27 cellular contexts compared by ENCODE assay signal in the genomic region with DNA sequence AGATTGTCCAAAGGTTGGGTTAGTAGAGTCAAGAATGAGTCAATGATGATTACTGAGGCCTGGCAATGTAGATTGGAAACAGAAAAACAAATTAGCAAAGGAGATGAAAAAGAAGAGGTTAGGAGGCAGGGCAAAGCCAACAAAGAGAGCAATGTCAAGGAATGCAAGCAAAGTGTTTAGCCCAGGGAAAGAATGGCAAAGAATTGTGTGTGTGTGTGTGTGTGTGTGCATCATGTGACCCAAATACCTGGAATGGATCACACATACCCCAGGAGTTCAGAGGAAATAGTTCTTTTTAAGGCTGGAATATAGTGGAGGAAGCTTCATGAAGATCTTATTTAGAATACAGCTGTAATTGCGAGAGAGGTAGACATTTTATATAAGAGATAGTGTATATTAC.
DNase-seq lines count a peak whose midpoint lies in the region; ATAC-seq, FAIRE-seq and TF ChIP-seq lines count a peak whose summit lies in the region.
"Had no signal": no experiment of that assay in that cellular context is flagged by ENCODE, and none has a peak within 500 bp of the region (broad histone marks: within the 10 kb centered on the region; RNA-seq: fewer than 3 reads in every experiment).

No MANE protein-coding gene starts in this region.

- no peaks in the 10 kb centered on the region for H3K23me2 ChIP-seq in H9 (ENCODE audit: insufficient read length, low read depth, low read length, poor library complexity, severe bottlenecking)

- no peaks in the 10 kb centered on the region for H3K79me1 ChIP-seq in H9 (ENCODE audit: insufficient read depth, low read depth, low read length, poor library complexity, severe bottlenecking)

- H3K27ac ChIP-seq in H9 (ENCODE audit: insufficient read length, low read depth, low read length) (no peak overlapping the region), K562 (ENCODE audit: extremely low read depth, low read depth, low read length) (no peak overlapping the region), esophagus muscularis mucosa (replicated peaks in 1 of 4) (no peak overlapping the region)
- H3K27ac ChIP-seq: BLaER1 treated with 17β-estradiol and CSF1 and Interleukin-3, amounts not matched to agents 10 nM and 100 nM; HL-60; PC-9; SJSA1 had no signal

- H3K4me2 ChIP-seq in H9 (ENCODE audit: insufficient read depth, insufficient read length, low read length) (no peak overlapping the region), K562 (ENCODE audit: insufficient read depth, low read length) (no peak overlapping the region)
- H3K4me2 ChIP-seq: BLaER1 treated with 17β-estradiol and CSF1 and Interleukin-3, amounts not matched to agents 10 nM and 100 nM; PC-9 had no signal

- H3K4me3 ChIP-seq in K562 (no peak overlapping the region), esophagus muscularis mucosa (no peak overlapping the region)
- H3K4me3 ChIP-seq: BLaER1 treated with 17β-estradiol and CSF1 and Interleukin-3, amounts not matched to agents 10 nM and 100 nM; PC-9; SJSA1 had no signal

- peaks cover 18 to 22% of the 10 kb centered on the region in 2 experiments for H3K4me1 Mint-ChIP-seq in H9
- no peaks in the 10 kb centered on the region for H3K4me1 Mint-ChIP-seq in activated T-helper 1 cell treated with anti-CD3 and anti-CD28 coated beads, Interleukin-12 subunit alpha, Interleukin-12 subunit beta, Interleukin-2, Interleukin-4 antibody, amounts not matched to agents 30 ng/mL and 10 ng/mL and 1 ng/mL, durations not matched to agents 14 hours and 24 hours and 36 hours (ENCODE audit: low read depth)

- no peak overlapping the region for H3T11ph ChIP-seq in H9 (ENCODE audit: low read length)

- H2BK15ac ChIP-seq in H9 (ENCODE audit: low read depth, low read length) = no peak overlapping the region

- no peak overlapping the region for H2AK5ac ChIP-seq in H9 (ENCODE audit: insufficient read length, low read length)

- H3K9me3 Mint-ChIP-seq in H9 = no peaks in the 10 kb centered on the region; a peak in 1 of 5 replicates
- peaks cover 4% of the 10 kb centered on the region for H3K9me3 Mint-ChIP-seq in activated T-helper 1 cell treated with anti-CD3 and anti-CD28 coated beads, Interleukin-12 subunit alpha, Interleukin-12 subunit beta, Interleukin-2, Interleukin-4 antibody, amounts not matched to agents 30 ng/mL and 10 ng/mL and 1 ng/mL, durations not matched to agents 14 hours and 24 hours and 36 hours
- H3K9me3 Mint-ChIP-seq: CD4-positive, alpha-beta T cell had no signal

- intact Hi-C loops in K562 (cut with micrococcal nuclease) = no loop called here
- intact Hi-C loops in esophagus muscularis mucosa (cut with DNase I) = no loop called here
- intact Hi-C loops in activated T-helper 1 cell treated with anti-CD3 and anti-CD28 coated beads, Interleukin-12 subunit alpha, Interleukin-12 subunit beta, Interleukin-2, Interleukin-4 antibody, amounts not matched to agents 30 ng/mL and 10 ng/mL and 1 ng/mL, durations not matched to agents 14 hours and 24 hours and 36 hours (cut with micrococcal nuclease) = no loop called here

- H3K4ac ChIP-seq in H9 (ENCODE audit: low read depth, low read length) = no peak overlapping the region

- no peak for FAIRE-seq in K562 (lab: Jason Lieb, UNC)
- FAIRE-seq: A204.1, GM12891, HepG2 had no signal

- no peaks in the 10 kb centered on the region for H3K9me3 ChIP-seq in H9 (ENCODE audit: control insufficient read depth, low read depth, low read length)
- no peaks in the 10 kb centered on the region; the same call in 1 of the 2 replicates for H3K9me3 ChIP-seq in K562 (replicated peaks; ENCODE audit: control insufficient read depth, insufficient read depth, low read depth, low read length)
- H3K9me3 ChIP-seq in esophagus muscularis mucosa = no peaks in the 10 kb centered on the region
- H3K9me3 ChIP-seq: BLaER1 treated with 17β-estradiol and CSF1 and Interleukin-3, amounts not matched to agents 10 nM and 100 nM; SJSA1 had no signal

- no CpG with 5 or more reads among the region's 1 CpG for WGBS in H9 (ENCODE audit: extremely low coverage, insufficient read length, low lambda C conversion rate)
- 13% methylated on average over 1 of the region's 1 CpG for WGBS in K562 (ENCODE audit: insufficient coverage, low coverage, missing lambda C conversion rate)
- 87% methylated on average over 1 of the region's 1 CpG for WGBS in esophagus muscularis mucosa

- no peak overlapping the region for H2BK5ac ChIP-seq in H9 (ENCODE audit: insufficient read length, low read length)

- H3K79me2 ChIP-seq in H9 (ENCODE audit: insufficient read depth, low read length) (no peaks in the 10 kb centered on the region), K562 (ENCODE audit: control insufficient read depth, insufficient read depth, low read length) (no peaks in the 10 kb centered on the region)

- no peak overlapping the region for H3K9ac ChIP-seq in H9 (ENCODE audit: extremely low read depth, insufficient read length, low read length)
- no peak overlapping the region for H3K9ac ChIP-seq in K562 (ENCODE audit: insufficient read depth in 1 of 2, low read depth in 2 of 2, low read length in 2 of 2)
- H3K9ac ChIP-seq: BLaER1 treated with 17β-estradiol and CSF1 and Interleukin-3, amounts not matched to agents 10 nM and 100 nM had no signal

- TF ChIP-seq POLR2A in K562 (conservative IDR thresholded peaks at IDR 0.05) = no peak
- TF ChIP-seq POLR2A in esophagus muscularis mucosa (IDR thresholded peaks at IDR 0.05; ENCODE audit: low read depth) = no peak

- no peak overlapping the region for H3K14ac ChIP-seq in H9 (ENCODE audit: insufficient read depth, low read length)

- H3K9me1 ChIP-seq in K562 (ENCODE audit: control insufficient read depth, insufficient read depth, low read length) = no peaks in the 10 kb centered on the region

- POLR2A ChIA-PET in K562 (lab: Yijun Ruan, JAX) = no interaction called here

- H3K23ac ChIP-seq in H9 (ENCODE audit: insufficient read length, low read depth, low read length) = no peak overlapping the region

- H3K27me3 ChIP-seq in H9 (ENCODE audit: insufficient read depth, low read length) (no peaks in the 10 kb centered on the region), K562 (ENCODE audit: control insufficient read depth in 2 of 2, insufficient read depth in 2 of 2, low read length in 2 of 2) (no peaks in the 10 kb centered on the region), esophagus muscularis mucosa (no peaks in the 10 kb centered on the region)
- H3K27me3 ChIP-seq: BLaER1 treated with 17β-estradiol and CSF1 and Interleukin-3, amounts not matched to agents 10 nM and 100 nM; SJSA1 had no signal

- TF ChIP-seq CTCF in H9 (conservative IDR thresholded peaks at IDR 0.05) = no peak
- TF ChIP-seq CTCF in K562 (IDR thresholded peaks at IDR 0.05 in 2 of 3, conservative IDR thresholded peaks at IDR 0.05 in 1 of 3; ENCODE audit: insufficient read depth in 2 of 3, low read depth in 1 of 3, low read length in 3 of 3) = no peak
- no peak for TF ChIP-seq CTCF in esophagus muscularis mucosa (IDR thresholded peaks at IDR 0.05)

- TF ChIP-seq EP300 in K562 (IDR thresholded peaks at IDR 0.05; ENCODE audit: low read length) (no peak), esophagus muscularis mucosa (IDR thresholded peaks at IDR 0.05) (no peak)

- H3K36me3 ChIP-seq in K562 (ENCODE audit: control insufficient read depth, insufficient read depth, low read length) (no peaks in the 10 kb centered on the region), esophagus muscularis mucosa (no peaks in the 10 kb centered on the region)
- H3K36me3 ChIP-seq: BLaER1 treated with 17β-estradiol and CSF1 and Interleukin-3, amounts not matched to agents 10 nM and 100 nM; SJSA1 had no signal

- H4K91ac ChIP-seq in H9 (ENCODE audit: insufficient read length, low read depth, low read length) = no peak overlapping the region

- H3K18ac ChIP-seq in H9 (ENCODE audit: insufficient read length, low read depth, low read length) = no peak overlapping the region

- DNase-seq in H9 (no peak), K562 (ENCODE audit: extremely low read depth in 1 of 4, low spot score in 3 of 4) (no peak), iPS-NIHi11 (ENCODE audit: low spot score) (peak; percentile 39), esophagus muscularis mucosa (ENCODE audit: extremely low spot score) (no peak), AML-193 (lab: John Stamatoyannopoulos, UW) (no peak), GM19240 (ENCODE audit: insufficient read length, low spot score) (no peak)
- no peak for DNase-seq in activated T-helper 1 cell treated with anti-CD3 and anti-CD28 coated beads, Interleukin-12 subunit alpha, Interleukin-12 subunit beta, Interleukin-2, Interleukin-4 antibody, amounts not matched to agents 30 ng/mL and 10 ng/mL and 1 ng/mL, durations not matched to agents 14 hours and 24 hours and 36 hours (ENCODE audit: low spot score)
- DNase-seq: CD4-positive, alpha-beta T cell; COR-L47; EL; GF-D8; Kasumi-1; NCI-H1092 treated with DMSO at 0.1 percent for 48 hours; NCI-H1436 treated with DMSO at 0.1 percent for 48 hours; NCI-H187 treated with DMSO at 0.1 percent for 48 hours; NCI-H2171 treated with DMSO at 0.1 percent for 48 hours; NCI-H345; NCI-H510A treated with DMSO at 0.1 percent for 48 hours; NCI-H774; PC-9; Right ventricle myocardium superior had no signal

- H3K56ac ChIP-seq in H9 (ENCODE audit: insufficient read length, low read depth, low read length) = no peak overlapping the region

- H3K27me3 Mint-ChIP-seq in H9 (ENCODE audit: low read depth) = no peaks in the 10 kb centered on the region
- H3K27me3 Mint-ChIP-seq in activated T-helper 1 cell treated with anti-CD3 and anti-CD28 coated beads, Interleukin-12 subunit alpha, Interleukin-12 subunit beta, Interleukin-2, Interleukin-4 antibody, amounts not matched to agents 30 ng/mL and 10 ng/mL and 1 ng/mL, durations not matched to agents 14 hours and 24 hours and 36 hours (ENCODE audit: insufficient read depth) = no peaks in the 10 kb centered on the region
- H3K27me3 Mint-ChIP-seq: CD4-positive, alpha-beta T cell had no signal

- no peak overlapping the region for H2BK12ac ChIP-seq in H9 (ENCODE audit: insufficient read length, low read depth, low read length)

- no peak overlapping the region for H2BK20ac ChIP-seq in H9 (ENCODE audit: low read depth, low read length, poor library complexity, severe bottlenecking)

- in situ Hi-C loops in K562 (cut with MboI) = no loop called here

- no TSS peak for BruUV-seq in K562 (replicated peaks; lab: Mats Ljungman, UMichigan)

- H2BK120ac ChIP-seq in H9 (ENCODE audit: low read depth, low read length, poor library complexity, severe bottlenecking) = no peak overlapping the region

- TF ChIP-seq RAD21 in K562 (CRISPR knock-in tag; conservative IDR thresholded peaks at IDR 0.05 in 1 of 2, IDR thresholded peaks at IDR 0.05 in 1 of 2) = no peak

- H2AFZ ChIP-seq in H9 (ENCODE audit: low read length) (no peak overlapping the region), K562 (ENCODE audit: low read depth, low read length) (no peak overlapping the region)
- H2AFZ ChIP-seq: PC-9 had no signal

- H4K8ac ChIP-seq in H9 (replicated peaks; ENCODE audit: insufficient read length, low read depth, low read length) = no peak overlapping the region

- H4K20me1 ChIP-seq in H9 (ENCODE audit: control insufficient read depth, insufficient read depth, insufficient read length) (no peaks in the 10 kb centered on the region), K562 (replicated peaks; ENCODE audit: control insufficient read depth, insufficient read depth, low read length) (no peaks in the 10 kb centered on the region)
- H4K20me1 ChIP-seq: BLaER1 treated with 17β-estradiol and CSF1 and Interleukin-3, amounts not matched to agents 10 nM and 100 nM had no signal

- no peak for ATAC-seq in K562
- ATAC-seq: HepG2 had no signal

- H3K36me3 Mint-ChIP-seq in H9 (ENCODE audit: insufficient read depth in 1 of 3, low read depth in 3 of 3) = no peaks in the 10 kb centered on the region; a peak in 2 of 7 replicates
- no peaks in the 10 kb centered on the region for H3K36me3 Mint-ChIP-seq in activated T-helper 1 cell treated with anti-CD3 and anti-CD28 coated beads, Interleukin-12 subunit alpha, Interleukin-12 subunit beta, Interleukin-2, Interleukin-4 antibody, amounts not matched to agents 30 ng/mL and 10 ng/mL and 1 ng/mL, durations not matched to agents 14 hours and 24 hours and 36 hours (ENCODE audit: low read depth)

- peak overlapping the region in 2 of 3 experiments; percentile 22 to 62; a peak in 4 of 7 replicates for H3K27ac Mint-ChIP-seq in H9
- H3K27ac Mint-ChIP-seq in activated T-helper 1 cell treated with anti-CD3 and anti-CD28 coated beads, Interleukin-12 subunit alpha, Interleukin-12 subunit beta, Interleukin-2, Interleukin-4 antibody, amounts not matched to agents 30 ng/mL and 10 ng/mL and 1 ng/mL, durations not matched to agents 14 hours and 24 hours and 36 hours = no peak overlapping the region
- H3K27ac Mint-ChIP-seq: CD4-positive, alpha-beta T cell had no signal

- no peak overlapping the region for H4K5ac ChIP-seq in H9 (ENCODE audit: insufficient read length, low read depth, low read length)

- CTCF ChIA-PET in K562 (lab: Yijun Ruan, JAX; ENCODE audit: low intra/inter-chr PET ratio) = no interaction called here

- H3K4me1 ChIP-seq in H9 (ENCODE audit: insufficient read depth, low read length) (peaks cover 7% of the 10 kb centered on the region; the same call in 1 of the 2 replicates), K562 (replicated peaks in 1 of 2; ENCODE audit: control insufficient read depth in 2 of 2, insufficient read depth in 2 of 2, low read length in 2 of 2) (no peaks in the 10 kb centered on the region), esophagus muscularis mucosa (no peaks in the 10 kb centered on the region)
- H3K4me1 ChIP-seq: SJSA1 had no signal

- no peak overlapping the region for H3K4me3 Mint-ChIP-seq in H9
- no peak overlapping the region for H3K4me3 Mint-ChIP-seq in activated T-helper 1 cell treated with anti-CD3 and anti-CD28 coated beads, Interleukin-12 subunit alpha, Interleukin-12 subunit beta, Interleukin-2, Interleukin-4 antibody, amounts not matched to agents 30 ng/mL and 10 ng/mL and 1 ng/mL, durations not matched to agents 14 hours and 24 hours and 36 hours
- H3K4me3 Mint-ChIP-seq: CD4-positive, alpha-beta T cell had no signal
